1 cellular context compared by ENCODE assay signal in genomic region chr16:733382-734207, GRCh38.
TF ChIP-seq lines count a peak whose summit lies in the region.

No MANE protein-coding gene starts in this region.

TF ChIP-seq in IMR-90, 13 proteins besides CTCF, POLR2A, EP300 and RAD21:
- no peak for TF ChIP-seq CHD1 (IDR thresholded peaks at IDR 0.05; ENCODE audit: low read depth, low read length)
- TF ChIP-seq SMC3 (IDR thresholded peaks at IDR 0.05; ENCODE audit: low read depth, low read length): no peak
- no peak for TF ChIP-seq CEBPB (IDR thresholded peaks at IDR 0.05; ENCODE audit: low read depth, low read length)
- no peak for TF ChIP-seq BHLHE40 (IDR thresholded peaks at IDR 0.05; ENCODE audit: low read depth, low read length)
- no peak for TF ChIP-seq RCOR1 (IDR thresholded peaks at IDR 0.05; ENCODE audit: insufficient replicate concordance, low read length)
- TF ChIP-seq MAFK (IDR thresholded peaks at IDR 0.05; ENCODE audit: low read depth, low read length): no peak
